11 cellular contexts compared by ENCODE assay signal in genomic region chr5:137696481-137696880, GRCh38. TPM values are rescaled to one million over a fixed set of nuclear protein-coding genes. Genes with fewer than 3 reads are reported as not detected.
DNase-seq lines count a peak whose midpoint lies in the region; ATAC-seq, FAIRE-seq and TF ChIP-seq lines count a peak whose summit lies in the region.
"Had no signal": no experiment of that assay in that cellular context is flagged by ENCODE, and none has a peak within 500 bp of the region (broad histone marks: within the 10 kb centered on the region; RNA-seq: fewer than 3 reads in every experiment).

No MANE protein-coding gene starts in this region.

- H4K8ac ChIP-seq in mesenchymal stem cell (ENCODE audit: low read length), result no peak overlapping the region

- H3K9me3 Mint-ChIP-seq in activated naive CD4-positive, alpha-beta T cell treated with anti-CD3 and anti-CD28 coated beads, Interleukin-2, amount 50 U/mL, for 24 hours, result peaks cover 4% of the 10 kb centered on the region

- H4K91ac ChIP-seq in mesenchymal stem cell (ENCODE audit: low read length), result no peak overlapping the region

- FAIRE-seq in GM12892 (lab: Jason Lieb, UNC), result no peak

- DNase-seq in heart right ventricle, result no peak
- no peak for DNase-seq in left cardiac atrium
- peak; percentile 11 for DNase-seq in mesenchymal stem cell
- no peak for DNase-seq in tibial nerve (ENCODE audit: low spot score in 2 of 2)
- no peak for DNase-seq in aorta
- DNase-seq in GM12892 (ENCODE audit: insufficient read length), result no peak
- DNase-seq in NCI-H2107 (lab: John Stamatoyannopoulos, UW), result no peak
- DNase-seq: NCI-H146 had no signal

- H3K4me1 ChIP-seq in heart right ventricle (peaks cover 21 to 64% (median 49%) of the 10 kb centered on the region in 9 donors), mesenchymal stem cell (ENCODE audit: control insufficient read depth, insufficient read depth, low read depth, low read length) (peaks cover 5% of the 10 kb centered on the region), tibial nerve (peaks cover 0 to 29% (median 9%) of the 10 kb centered on the region in 4 donors), aorta (ENCODE audit: control insufficient read depth in 1 of 2, insufficient read depth in 2 of 2, low read length in 2 of 2) (no peaks in the 10 kb centered on the region)
- H3K4me1 ChIP-seq: breast epithelium, prostate gland had no signal

- H3K36me3 ChIP-seq in heart right ventricle (peaks cover 0 to 36% (median 5%) of the 10 kb centered on the region in 9 donors), mesenchymal stem cell (ENCODE audit: control insufficient read depth in 1 of 2, insufficient read depth in 2 of 2, low read depth in 1 of 2, low read length in 2 of 2) (peaks cover 3 to 5% of the 10 kb centered on the region in 2 experiments), tibial nerve (peaks cover 0 to 26% (median 0%) of the 10 kb centered on the region in 3 donors), aorta (ENCODE audit: control insufficient read depth in 1 of 2, insufficient read depth in 2 of 2, low read length in 1 of 2) (no peaks in the 10 kb centered on the region)
- H3K36me3 ChIP-seq: breast epithelium, prostate gland had no signal

- no peak overlapping the region for H3K4me2 ChIP-seq in mesenchymal stem cell (ENCODE audit: low read length, poor library complexity, severe bottlenecking)

- intact Hi-C loops in heart right ventricle (cut with DNase I), result loop anchor here in 3 of 10 donors (2.0 to 5.0 kb wide), 2 partner anchors 38 to 41 kb away; partner anchors contain the start of gene KLHL3 (in 2 of the 3)
- intact Hi-C loops in left cardiac atrium (cut with DNase I), result no loop called here
- intact Hi-C loops in aorta (cut with DNase I), result no loop called here

- no peak overlapping the region for H3K4ac ChIP-seq in mesenchymal stem cell (ENCODE audit: low read depth in 1 of 2, low read length in 2 of 2)

- no peak overlapping the region for H2BK5ac ChIP-seq in mesenchymal stem cell (ENCODE audit: low read depth, low read length, poor library complexity, severe bottlenecking)

- H3K9me3 ChIP-seq in heart right ventricle, result no peaks in the 10 kb centered on the region
- H3K9me3 ChIP-seq in mesenchymal stem cell (ENCODE audit: control insufficient read depth, low read length), result no peaks in the 10 kb centered on the region
- H3K9me3 ChIP-seq in tibial nerve, result no peaks in the 10 kb centered on the region
- no peaks in the 10 kb centered on the region for H3K9me3 ChIP-seq in aorta (ENCODE audit: control insufficient read depth, low read length)
- H3K9me3 ChIP-seq: breast epithelium, prostate gland had no signal

- H2BK15ac ChIP-seq in mesenchymal stem cell (ENCODE audit: low read depth, poor library complexity, severe bottlenecking), result no peak overlapping the region

- no peak overlapping the region for H3K23ac ChIP-seq in mesenchymal stem cell (ENCODE audit: low read length in 2 of 2)

- H3K14ac ChIP-seq in mesenchymal stem cell (ENCODE audit: low read length in 2 of 2), result no peak overlapping the region

- no peak overlapping the region for H2BK120ac ChIP-seq in mesenchymal stem cell (ENCODE audit: low read depth, low read length)

- no peak for TF ChIP-seq CTCF in heart right ventricle (IDR thresholded peaks at IDR 0.05)
- TF ChIP-seq CTCF in tibial nerve (IDR thresholded peaks at IDR 0.05), result no peak

- H3K9ac ChIP-seq in mesenchymal stem cell (ENCODE audit: low read length), result no peak overlapping the region

- H3K4me1 Mint-ChIP-seq in activated naive CD4-positive, alpha-beta T cell treated with anti-CD3 and anti-CD28 coated beads, Interleukin-2, amount 50 U/mL, for 24 hours, result peaks cover 72% of the 10 kb centered on the region

- H3K27me3 Mint-ChIP-seq in activated naive CD4-positive, alpha-beta T cell treated with anti-CD3 and anti-CD28 coated beads, Interleukin-2, amount 50 U/mL, for 24 hours, result no peaks in the 10 kb centered on the region

- H3K4me3 Mint-ChIP-seq in activated naive CD4-positive, alpha-beta T cell treated with anti-CD3 and anti-CD28 coated beads, Interleukin-2, amount 50 U/mL, for 24 hours, result peak overlapping the region; percentile 75

- peaks cover 12% of the 10 kb centered on the region for H3K36me3 Mint-ChIP-seq in activated naive CD4-positive, alpha-beta T cell treated with anti-CD3 and anti-CD28 coated beads, Interleukin-2, amount 50 U/mL, for 24 hours

- peak overlapping the region; percentile 94 for H3K27ac Mint-ChIP-seq in activated naive CD4-positive, alpha-beta T cell treated with anti-CD3 and anti-CD28 coated beads, Interleukin-2, amount 50 U/mL, for 24 hours

- H3K79me1 ChIP-seq in mesenchymal stem cell (replicated peaks; ENCODE audit: low read length, poor library complexity, severe bottlenecking), result no peaks in the 10 kb centered on the region

- H2BK12ac ChIP-seq in mesenchymal stem cell (ENCODE audit: low read length in 2 of 2), result no peak overlapping the region

- H3K4me3 ChIP-seq in heart right ventricle, result no peak overlapping the region
- no peak overlapping the region for H3K4me3 ChIP-seq in mesenchymal stem cell (ENCODE audit: insufficient read depth in 1 of 2, low read depth in 1 of 2, low read length in 2 of 2)
- H3K4me3 ChIP-seq in tibial nerve, result no peak overlapping the region
- H3K4me3 ChIP-seq in aorta (ENCODE audit: low read length in 2 of 2), result no peak overlapping the region
- H3K4me3 ChIP-seq: breast epithelium, prostate gland had no signal

- no peak overlapping the region for H3K18ac ChIP-seq in mesenchymal stem cell (ENCODE audit: low read depth in 1 of 2, low read length in 2 of 2)

- H3K27ac ChIP-seq in heart right ventricle (peak overlapping the region in 8 of 10 donors; percentile 31 to 87 (median 67)), mesenchymal stem cell (ENCODE audit: low read length, poor library complexity, severe bottlenecking) (no peak overlapping the region), tibial nerve (peak overlapping the region in 3 of 4 donors; percentile 19 to 82 (median 57)), aorta (ENCODE audit: low read depth in 1 of 2, low read length in 2 of 2) (no peak overlapping the region)
- H3K27ac ChIP-seq: prostate gland had no signal

- WGBS in heart right ventricle, 2 donors, result 13 to 20% methylated on average over 1 of the region's 1 CpG
- WGBS in mesenchymal stem cell, result 0% methylated on average over 1 of the region's 1 CpG
- WGBS in tibial nerve, 2 donors, result 0 to 17% methylated on average over 1 of the region's 1 CpG
- WGBS in aorta, 2 donors, result 17 to 19% methylated on average over 1 of the region's 1 CpG

- no peaks in the 10 kb centered on the region for H3K27me3 ChIP-seq in heart right ventricle
- no peaks in the 10 kb centered on the region for H3K27me3 ChIP-seq in mesenchymal stem cell (ENCODE audit: control insufficient read depth in 1 of 2, insufficient read depth in 1 of 2, low read length in 2 of 2)
- no peaks in the 10 kb centered on the region for H3K27me3 ChIP-seq in tibial nerve
- H3K27me3 ChIP-seq in aorta (ENCODE audit: control insufficient read depth in 1 of 2, insufficient read depth in 2 of 2, low read length in 1 of 2), result no peaks in the 10 kb centered on the region
- H3K27me3 ChIP-seq: breast epithelium had no signal

- ATAC-seq in heart right ventricle (no peak), left cardiac atrium (no peak), aorta (ENCODE audit: low FRiP score) (no peak)

- H2AK5ac ChIP-seq in mesenchymal stem cell (ENCODE audit: low read length, severe bottlenecking), result no peak overlapping the region

- TF ChIP-seq POLR2A in tibial nerve (IDR thresholded peaks at IDR 0.05) (no peak), GM12892 (IDR thresholded peaks at IDR 0.05; ENCODE audit: low read depth, low read length) (no peak)

- no peak overlapping the region for H2AFZ ChIP-seq in mesenchymal stem cell (ENCODE audit: low read depth, low read length)

- TF ChIP-seq EP300 in tibial nerve (IDR thresholded peaks at IDR 0.05), result no peak

RNA-seq across cellular contexts. Expression of gene KLHL3, which starts 39.4 kb away (rescaled TPM):
- total RNA-seq in heart right ventricle, result 10 to 100 TPM; 20.4 to 37.4 (median 28.2) TPM
- 10 to 100 TPM; 12.4 to 23.2 TPM for polyA plus RNA-seq in heart right ventricle
- total RNA-seq in left cardiac atrium, result 10 to 100 TPM; 24.8 to 48.0 TPM
- polyA plus RNA-seq in mesenchymal stem cell (2013, experiment 1 of 2), result 0.21 TPM
- 0.21 TPM for polyA plus RNA-seq in mesenchymal stem cell (2013, experiment 2 of 2)
- total RNA-seq in tibial nerve, result 10 to 100 TPM; 22.5 to 35.7 (median 27.5) TPM
- 10 to 100 TPM; 20.7 to 38.1 TPM for total RNA-seq in aorta
- 1 to 10 TPM in 1 of 2 donors, under 1 TPM in 1; 0.88 to 3.2 TPM for polyA plus RNA-seq in aorta
- 5.7 TPM for polyA plus RNA-seq in GM12892 (2012; ENCODE audit: missing spikeins)

RNA-seq across cellular contexts. Expression of gene HNRNPA0, which starts 57.7 kb away (rescaled TPM):
- total RNA-seq in heart right ventricle (10 to 100 TPM; 12.4 to 23.8 (median 17.4) TPM), left cardiac atrium (10 to 100 TPM; 14.3 to 27.1 TPM), tibial nerve (10 to 100 TPM; 12.6 to 17.0 (median 15.0) TPM), aorta (10 to 100 TPM; 27.0 to 31.2 TPM)
- polyA plus RNA-seq in heart right ventricle (10 to 100 TPM in 1 of 2 donors, 1 to 10 TPM in 1; 7.9 to 17.9 TPM), aorta (10 to 100 TPM; 16.5 to 24.4 TPM)
- 22.9 TPM for polyA plus RNA-seq in mesenchymal stem cell (2013, experiment 1 of 2)
- 22.8 TPM for polyA plus RNA-seq in mesenchymal stem cell (2013, experiment 2 of 2)
- polyA plus RNA-seq in GM12892 (2012; ENCODE audit: missing spikeins), result 18.2 TPM

Comparison
In these comparisons a context has a peak if more than half of its experiments do, and no peak if none do; other contexts are left out.
1. H3K27ac ChIP-seq: peak in heart right ventricle (8 of 10) and tibial nerve (3 of 4); none in mesenchymal stem cell (single experiment) and aorta (0 of 2).